ENCODE assay signal across 1 cellular context in the genomic region with DNA sequence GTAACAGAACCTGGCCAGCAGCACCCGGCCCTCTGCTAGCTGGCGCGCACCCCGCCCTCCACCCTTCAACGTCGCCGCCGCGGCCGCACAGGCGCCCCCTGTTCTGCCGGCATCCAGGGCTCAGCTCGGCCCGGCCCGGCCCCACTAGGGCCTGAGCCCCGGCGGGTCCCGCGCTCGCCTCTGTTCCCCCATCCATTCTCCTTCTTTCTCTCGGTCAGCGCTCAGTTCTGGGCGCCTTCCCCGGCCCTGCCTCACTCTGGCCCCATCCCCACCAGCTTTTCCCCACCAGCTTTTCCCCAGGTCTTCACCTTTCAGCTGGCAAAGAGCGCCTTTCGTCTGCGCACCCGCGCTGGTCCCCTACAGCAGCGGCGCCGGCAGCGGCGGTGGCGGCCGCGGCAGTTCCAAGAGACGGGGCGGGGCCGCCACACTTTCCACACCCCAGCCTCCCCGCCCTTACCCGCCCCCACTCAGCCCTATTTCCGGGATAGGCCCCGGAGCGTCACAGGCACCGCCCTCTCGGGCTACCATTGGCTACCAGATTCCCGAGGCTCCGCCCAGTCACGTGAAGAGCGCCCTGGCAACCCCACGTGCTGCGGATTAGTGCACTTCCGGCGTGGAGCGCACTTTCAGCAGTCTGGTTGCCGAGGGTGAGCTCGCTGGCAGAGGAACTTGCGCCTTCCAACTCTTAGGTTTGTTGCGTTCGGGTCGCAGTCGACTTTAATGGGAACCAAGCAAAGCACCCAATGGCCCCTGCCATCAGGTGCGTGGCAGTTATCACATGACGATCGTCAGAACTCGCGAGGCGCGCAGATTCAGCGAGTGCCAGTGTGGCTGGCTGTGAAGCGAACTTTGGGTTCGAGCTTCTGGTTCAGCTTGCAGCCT.
TF ChIP-seq lines count a peak whose summit lies in the region.

A gene (minus strand): TSS at position 403 of the 882 bp plus-strand sequence. CDS start 831 bp downstream, outside the sequence.

TF ChIP-seq in HepG2, 621 proteins besides CTCF, POLR2A, EP300 and RAD21 (continued from another document and continues in another):
- TF ChIP-seq, protein P1, sequence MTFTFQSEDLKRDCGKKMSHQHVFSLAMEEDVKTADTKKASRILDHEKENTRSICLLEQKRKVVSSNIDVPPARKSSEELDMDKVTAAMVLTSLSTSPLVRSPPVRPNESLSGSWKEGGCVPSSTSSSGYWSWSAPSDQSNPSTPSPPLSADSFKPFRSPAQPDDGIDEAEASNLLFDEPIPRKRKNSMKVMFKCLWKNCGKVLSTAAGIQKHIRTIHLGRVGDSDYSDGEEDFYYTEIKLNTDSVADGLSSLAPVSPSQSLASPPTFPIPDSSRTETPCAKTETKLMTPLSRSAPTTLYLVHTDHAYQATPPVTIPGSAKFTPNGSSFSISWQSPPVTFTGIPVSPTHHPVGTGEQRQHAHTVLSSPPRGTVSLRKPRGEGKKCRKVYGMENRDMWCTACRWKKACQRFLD (CRISPR knock-in tag; IDR thresholded peaks at IDR 0.05; ENCODE audit: borderline replicate concordance) = no peak
- TF ChIP-seq ZNF557 (CRISPR knock-in tag; IDR thresholded peaks at IDR 0.05) (no peak), ARNT2 (CRISPR knock-in tag; IDR thresholded peaks at IDR 0.05; ENCODE audit: low read depth) (no peak), SMAD9 (CRISPR knock-in tag; IDR thresholded peaks at IDR 0.05) (no peak), JUN (CRISPR knock-in tag; IDR thresholded peaks at IDR 0.05) (no peak), SRSF4 (IDR thresholded peaks at IDR 0.05; ENCODE audit: low read depth, low read length, poor library complexity, severe bottlenecking) (no peak), JARID2 (CRISPR knock-in tag; IDR thresholded peaks at IDR 0.05; ENCODE audit: insufficient replicate concordance) (no peak), MYNN (CRISPR knock-in tag; IDR thresholded peaks at IDR 0.05; ENCODE audit: low read depth) (no peak), MEIS2 (CRISPR knock-in tag; IDR thresholded peaks at IDR 0.05) (no peak), CBFB (CRISPR knock-in tag; IDR thresholded peaks at IDR 0.05) (peak; percentile 72; the same call in 1 of the 2 replicates), ZNF235 (CRISPR knock-in tag; IDR thresholded peaks at IDR 0.05; ENCODE audit: borderline replicate concordance) (no peak), CC2D1A (CRISPR knock-in tag; IDR thresholded peaks at IDR 0.05) (no peak), FOSL2 (CRISPR knock-in tag; IDR thresholded peaks at IDR 0.05) (0 out of 2 replicates have a peak, but pooled peaks have one; percentile 27), HOXD1 (CRISPR knock-in tag; IDR thresholded peaks at IDR 0.05) (peak; percentile 27; the same call in 1 of the 2 replicates), ZNF777 (CRISPR knock-in tag; IDR thresholded peaks at IDR 0.05) (peak; percentile 57; the same call in 1 of the 2 replicates), ZMYM3 (CRISPR knock-in tag; IDR thresholded peaks at IDR 0.05) (0 out of 2 replicates have a peak, but pooled peaks have one; percentile 14), REXO4 (CRISPR knock-in tag; IDR thresholded peaks at IDR 0.05; ENCODE audit: borderline replicate concordance) (no peak), ZNF160 (CRISPR knock-in tag; IDR thresholded peaks at IDR 0.05) (peak; percentile 65; the same call in 1 of the 2 replicates), EED (CRISPR knock-in tag; IDR thresholded peaks at IDR 0.05) (no peak), TCF7L2 (IDR thresholded peaks at IDR 0.05; ENCODE audit: low read depth, low read length) (no peak), MEIS1 (CRISPR knock-in tag; IDR thresholded peaks at IDR 0.05; ENCODE audit: borderline replicate concordance) (no peak), NRL (CRISPR knock-in tag; IDR thresholded peaks at IDR 0.05; ENCODE audit: borderline replicate concordance) (peak; percentile 58; the same call in 1 of the 2 replicates), SNAI1 (CRISPR knock-in tag; IDR thresholded peaks at IDR 0.05; ENCODE audit: borderline replicate concordance) (peak; percentile 66; the same call in 1 of the 2 replicates)
- TF ChIP-seq, protein P2, sequence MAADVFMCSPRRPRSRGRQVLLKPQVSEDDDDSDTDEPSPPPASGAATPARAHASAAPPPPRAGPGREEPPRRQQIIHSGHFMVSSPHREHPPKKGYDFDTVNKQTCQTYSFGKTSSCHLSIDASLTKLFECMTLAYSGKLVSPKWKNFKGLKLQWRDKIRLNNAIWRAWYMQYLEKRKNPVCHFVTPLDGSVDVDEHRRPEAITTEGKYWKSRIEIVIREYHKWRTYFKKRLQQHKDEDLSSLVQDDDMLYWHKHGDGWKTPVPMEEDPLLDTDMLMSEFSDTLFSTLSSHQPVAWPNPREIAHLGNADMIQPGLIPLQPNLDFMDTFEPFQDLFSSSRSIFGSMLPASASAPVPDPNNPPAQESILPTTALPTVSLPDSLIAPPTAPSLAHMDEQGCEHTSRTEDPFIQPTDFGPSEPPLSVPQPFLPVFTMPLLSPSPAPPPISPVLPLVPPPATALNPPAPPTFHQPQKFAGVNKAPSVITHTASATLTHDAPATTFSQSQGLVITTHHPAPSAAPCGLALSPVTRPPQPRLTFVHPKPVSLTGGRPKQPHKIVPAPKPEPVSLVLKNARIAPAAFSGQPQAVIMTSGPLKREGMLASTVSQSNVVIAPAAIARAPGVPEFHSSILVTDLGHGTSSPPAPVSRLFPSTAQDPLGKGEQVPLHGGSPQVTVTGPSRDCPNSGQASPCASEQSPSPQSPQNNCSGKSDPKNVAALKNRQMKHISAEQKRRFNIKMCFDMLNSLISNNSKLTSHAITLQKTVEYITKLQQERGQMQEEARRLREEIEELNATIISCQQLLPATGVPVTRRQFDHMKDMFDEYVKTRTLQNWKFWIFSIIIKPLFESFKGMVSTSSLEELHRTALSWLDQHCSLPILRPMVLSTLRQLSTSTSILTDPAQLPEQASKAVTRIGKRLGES (CRISPR knock-in tag; IDR thresholded peaks at IDR 0.05; ENCODE audit: borderline replicate concordance) = no peak
- TF ChIP-seq, protein P3, sequence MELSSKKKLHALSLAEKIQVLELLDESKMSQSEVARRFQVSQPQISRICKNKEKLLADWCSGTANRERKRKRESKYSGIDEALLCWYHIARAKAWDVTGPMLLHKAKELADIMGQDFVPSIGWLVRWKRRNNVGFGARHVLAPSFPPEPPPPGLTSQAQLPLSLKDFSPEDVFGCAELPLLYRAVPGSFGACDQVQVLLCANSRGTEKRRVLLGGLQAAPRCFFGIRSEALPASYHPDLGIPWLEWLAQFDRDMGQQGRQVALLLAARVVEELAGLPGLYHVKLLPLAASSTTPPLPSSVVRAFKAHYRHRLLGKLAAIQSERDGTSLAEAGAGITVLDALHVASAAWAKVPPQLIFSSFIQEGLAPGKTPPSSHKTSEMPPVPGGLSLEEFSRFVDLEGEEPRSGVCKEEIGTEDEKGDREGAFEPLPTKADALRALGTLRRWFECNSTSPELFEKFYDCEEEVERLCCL (CRISPR knock-in tag; IDR thresholded peaks at IDR 0.05; ENCODE audit: borderline replicate concordance) = no peak
- TF ChIP-seq, protein P4, sequence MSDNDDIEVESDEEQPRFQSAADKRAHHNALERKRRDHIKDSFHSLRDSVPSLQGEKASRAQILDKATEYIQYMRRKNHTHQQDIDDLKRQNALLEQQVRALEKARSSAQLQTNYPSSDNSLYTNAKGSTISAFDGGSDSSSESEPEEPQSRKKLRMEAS (IDR thresholded peaks at IDR 0.05) = peak; percentile 99
- TF ChIP-seq, protein P5, sequence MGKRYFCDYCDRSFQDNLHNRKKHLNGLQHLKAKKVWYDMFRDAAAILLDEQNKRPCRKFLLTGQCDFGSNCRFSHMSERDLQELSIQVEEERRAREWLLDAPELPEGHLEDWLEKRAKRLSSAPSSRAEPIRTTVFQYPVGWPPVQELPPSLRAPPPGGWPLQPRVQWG (CRISPR knock-in tag; IDR thresholded peaks at IDR 0.05; ENCODE audit: borderline replicate concordance, low read depth) = no peak
- TF ChIP-seq, protein P6, sequence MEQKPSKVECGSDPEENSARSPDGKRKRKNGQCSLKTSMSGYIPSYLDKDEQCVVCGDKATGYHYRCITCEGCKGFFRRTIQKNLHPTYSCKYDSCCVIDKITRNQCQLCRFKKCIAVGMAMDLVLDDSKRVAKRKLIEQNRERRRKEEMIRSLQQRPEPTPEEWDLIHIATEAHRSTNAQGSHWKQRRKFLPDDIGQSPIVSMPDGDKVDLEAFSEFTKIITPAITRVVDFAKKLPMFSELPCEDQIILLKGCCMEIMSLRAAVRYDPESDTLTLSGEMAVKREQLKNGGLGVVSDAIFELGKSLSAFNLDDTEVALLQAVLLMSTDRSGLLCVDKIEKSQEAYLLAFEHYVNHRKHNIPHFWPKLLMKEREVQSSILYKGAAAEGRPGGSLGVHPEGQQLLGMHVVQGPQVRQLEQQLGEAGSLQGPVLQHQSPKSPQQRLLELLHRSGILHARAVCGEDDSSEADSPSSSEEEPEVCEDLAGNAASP (CRISPR knock-in tag; IDR thresholded peaks at IDR 0.05; ENCODE audit: borderline replicate concordance) = peak; percentile 38; the same call in 1 of the 2 replicates
- TF ChIP-seq, protein P7, sequence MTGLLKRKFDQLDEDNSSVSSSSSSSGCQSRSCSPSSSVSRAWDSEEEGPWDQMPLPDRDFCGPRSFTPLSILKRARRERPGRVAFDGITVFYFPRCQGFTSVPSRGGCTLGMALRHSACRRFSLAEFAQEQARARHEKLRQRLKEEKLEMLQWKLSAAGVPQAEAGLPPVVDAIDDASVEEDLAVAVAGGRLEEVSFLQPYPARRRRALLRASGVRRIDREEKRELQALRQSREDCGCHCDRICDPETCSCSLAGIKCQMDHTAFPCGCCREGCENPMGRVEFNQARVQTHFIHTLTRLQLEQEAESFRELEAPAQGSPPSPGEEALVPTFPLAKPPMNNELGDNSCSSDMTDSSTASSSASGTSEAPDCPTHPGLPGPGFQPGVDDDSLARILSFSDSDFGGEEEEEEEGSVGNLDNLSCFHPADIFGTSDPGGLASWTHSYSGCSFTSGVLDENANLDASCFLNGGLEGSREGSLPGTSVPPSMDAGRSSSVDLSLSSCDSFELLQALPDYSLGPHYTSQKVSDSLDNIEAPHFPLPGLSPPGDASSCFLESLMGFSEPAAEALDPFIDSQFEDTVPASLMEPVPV (CRISPR knock-in tag; IDR thresholded peaks at IDR 0.05) = peak; percentile 16; the same call in 1 of the 2 replicates
- TF ChIP-seq, protein P8, sequence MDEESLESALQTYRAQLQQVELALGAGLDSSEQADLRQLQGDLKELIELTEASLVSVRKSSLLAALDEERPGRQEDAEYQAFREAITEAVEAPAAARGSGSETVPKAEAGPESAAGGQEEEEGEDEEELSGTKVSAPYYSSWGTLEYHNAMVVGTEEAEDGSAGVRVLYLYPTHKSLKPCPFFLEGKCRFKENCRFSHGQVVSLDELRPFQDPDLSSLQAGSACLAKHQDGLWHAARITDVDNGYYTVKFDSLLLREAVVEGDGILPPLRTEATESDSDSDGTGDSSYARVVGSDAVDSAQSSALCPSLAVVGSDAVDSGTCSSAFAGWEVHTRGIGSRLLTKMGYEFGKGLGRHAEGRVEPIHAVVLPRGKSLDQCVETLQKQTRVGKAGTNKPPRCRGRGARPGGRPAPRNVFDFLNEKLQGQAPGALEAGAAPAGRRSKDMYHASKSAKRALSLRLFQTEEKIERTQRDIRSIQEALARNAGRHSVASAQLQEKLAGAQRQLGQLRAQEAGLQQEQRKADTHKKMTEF (CRISPR knock-in tag; IDR thresholded peaks at IDR 0.05) = peak; percentile 82
- TF ChIP-seq, protein P9, sequence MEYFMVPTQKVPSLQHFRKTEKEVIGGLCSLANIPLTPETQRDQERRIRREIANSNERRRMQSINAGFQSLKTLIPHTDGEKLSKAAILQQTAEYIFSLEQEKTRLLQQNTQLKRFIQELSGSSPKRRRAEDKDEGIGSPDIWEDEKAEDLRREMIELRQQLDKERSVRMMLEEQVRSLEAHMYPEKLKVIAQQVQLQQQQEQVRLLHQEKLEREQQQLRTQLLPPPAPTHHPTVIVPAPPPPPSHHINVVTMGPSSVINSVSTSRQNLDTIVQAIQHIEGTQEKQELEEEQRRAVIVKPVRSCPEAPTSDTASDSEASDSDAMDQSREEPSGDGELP (IDR thresholded peaks at IDR 0.05; ENCODE audit: borderline replicate concordance, low read depth) = no peak
- TF ChIP-seq, protein P10, sequence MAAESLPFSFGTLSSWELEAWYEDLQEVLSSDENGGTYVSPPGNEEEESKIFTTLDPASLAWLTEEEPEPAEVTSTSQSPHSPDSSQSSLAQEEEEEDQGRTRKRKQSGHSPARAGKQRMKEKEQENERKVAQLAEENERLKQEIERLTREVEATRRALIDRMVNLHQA (CRISPR knock-in tag; IDR thresholded peaks at IDR 0.05) = no peak
- TF ChIP-seq, protein P11, sequence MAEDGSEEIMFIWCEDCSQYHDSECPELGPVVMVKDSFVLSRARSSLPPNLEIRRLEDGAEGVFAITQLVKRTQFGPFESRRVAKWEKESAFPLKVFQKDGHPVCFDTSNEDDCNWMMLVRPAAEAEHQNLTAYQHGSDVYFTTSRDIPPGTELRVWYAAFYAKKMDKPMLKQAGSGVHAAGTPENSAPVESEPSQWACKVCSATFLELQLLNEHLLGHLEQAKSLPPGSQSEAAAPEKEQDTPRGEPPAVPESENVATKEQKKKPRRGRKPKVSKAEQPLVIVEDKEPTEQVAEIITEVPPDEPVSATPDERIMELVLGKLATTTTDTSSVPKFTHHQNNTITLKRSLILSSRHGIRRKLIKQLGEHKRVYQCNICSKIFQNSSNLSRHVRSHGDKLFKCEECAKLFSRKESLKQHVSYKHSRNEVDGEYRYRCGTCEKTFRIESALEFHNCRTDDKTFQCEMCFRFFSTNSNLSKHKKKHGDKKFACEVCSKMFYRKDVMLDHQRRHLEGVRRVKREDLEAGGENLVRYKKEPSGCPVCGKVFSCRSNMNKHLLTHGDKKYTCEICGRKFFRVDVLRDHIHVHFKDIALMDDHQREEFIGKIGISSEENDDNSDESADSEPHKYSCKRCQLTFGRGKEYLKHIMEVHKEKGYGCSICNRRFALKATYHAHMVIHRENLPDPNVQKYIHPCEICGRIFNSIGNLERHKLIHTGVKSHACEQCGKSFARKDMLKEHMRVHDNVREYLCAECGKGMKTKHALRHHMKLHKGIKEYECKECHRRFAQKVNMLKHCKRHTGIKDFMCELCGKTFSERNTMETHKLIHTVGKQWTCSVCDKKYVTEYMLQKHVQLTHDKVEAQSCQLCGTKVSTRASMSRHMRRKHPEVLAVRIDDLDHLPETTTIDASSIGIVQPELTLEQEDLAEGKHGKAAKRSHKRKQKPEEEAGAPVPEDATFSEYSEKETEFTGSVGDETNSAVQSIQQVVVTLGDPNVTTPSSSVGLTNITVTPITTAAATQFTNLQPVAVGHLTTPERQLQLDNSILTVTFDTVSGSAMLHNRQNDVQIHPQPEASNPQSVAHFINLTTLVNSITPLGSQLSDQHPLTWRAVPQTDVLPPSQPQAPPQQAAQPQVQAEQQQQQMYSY (CRISPR knock-in tag; IDR thresholded peaks at IDR 0.05) = no peak
